In the genomic region with DNA sequence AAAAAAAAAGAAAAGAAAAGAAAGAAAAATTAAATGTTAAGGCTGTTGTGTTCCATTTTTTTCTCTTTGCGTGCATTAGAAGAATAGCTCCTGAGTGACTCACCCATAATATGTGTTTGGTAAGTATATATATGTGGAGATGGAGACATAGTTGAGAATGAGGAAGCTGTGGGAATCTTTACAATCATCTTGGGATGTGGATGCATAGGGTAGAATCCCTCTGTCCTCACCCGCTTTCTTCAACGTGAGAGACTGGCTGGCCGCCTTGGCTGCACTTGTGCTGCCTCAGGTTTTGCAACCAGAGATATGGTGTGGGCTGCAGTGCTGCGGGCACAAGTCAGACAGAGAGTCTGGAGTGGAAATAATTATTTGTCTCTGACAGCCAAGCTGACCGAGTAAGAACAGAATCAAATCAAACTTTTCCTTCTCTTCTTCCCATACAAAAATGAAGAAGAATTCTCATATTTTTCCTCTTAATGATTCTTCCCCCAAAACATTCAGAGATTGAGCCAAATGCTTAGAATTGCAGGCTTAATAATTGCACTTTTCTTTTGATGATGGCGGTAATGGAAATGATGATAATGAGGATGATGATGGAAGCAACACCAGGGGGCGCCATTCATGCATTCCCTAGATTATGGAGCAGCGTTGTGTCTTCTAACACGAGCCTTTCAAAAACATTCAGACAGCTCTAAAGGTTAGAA, we compare ENCODE assay signal across 8 cellular contexts.
DNase-seq lines count a peak whose midpoint lies in the region; ATAC-seq and TF ChIP-seq lines count a peak whose summit lies in the region.

No MANE protein-coding gene starts in this region.

- ATAC-seq in SK-N-SH treated with all-trans-retinoic acid at 6 μM for 48 hours (peak; percentile 59), GM19035 (IDR thresholded peaks at IDR 0.05; ENCODE audit: unreplicated experiment) (no peak), GM21825 (IDR thresholded peaks at IDR 0.05; ENCODE audit: unreplicated experiment) (no peak)

- intact Hi-C loops in head of caudate nucleus (cut with DNase I): no loop called here

- peak; percentile 13 for DNase-seq in NCI-H2227 (lab: John Stamatoyannopoulos, UW; ENCODE audit: unreplicated experiment)
- no peak for DNase-seq in NCI-H2227 treated with DMSO at 0.1 percent for 48 hours (lab: John Stamatoyannopoulos, UW)
- peak in 37 of 42 donors; percentile 7 to 79 (median 48) for DNase-seq in head of caudate nucleus
- DNase-seq in stimulated activated CD4-positive, alpha-beta T cell treated with anti-CD3 and anti-CD28 coated beads, Interleukin-4, amount 100 ng/mL, for 1 hour: peak; percentile 30
- DNase-seq in activated gamma-delta T cell treated with Interleukin-2 at 50 U/mL for 16 hours: no peak

TF ChIP-seq in SK-N-SH treated with all-trans-retinoic acid at 6 μM for 48 hours, 23 proteins besides CTCF, POLR2A, EP300 and RAD21:
- TF ChIP-seq CSDC2 (CRISPR knock-in tag; IDR thresholded peaks at IDR 0.05): no peak
- TF ChIP-seq RARB (CRISPR knock-in tag; IDR thresholded peaks at IDR 0.05): no peak
- no peak for TF ChIP-seq ESRRG (CRISPR knock-in tag; IDR thresholded peaks at IDR 0.05)
- TF ChIP-seq ZC3H10 (CRISPR knock-in tag; IDR thresholded peaks at IDR 0.05): no peak
- no peak for TF ChIP-seq ARNTL (CRISPR knock-in tag; IDR thresholded peaks at IDR 0.05; ENCODE audit: borderline replicate concordance, low read depth)

Comparison
In these comparisons a context has a peak if more than half of its experiments do, and no peak if none do; other contexts are left out.
1. DNase-seq: peak in NCI-H2227 (single experiment), head of caudate nucleus (37 of 42) and stimulated activated CD4-positive, alpha-beta T cell treated with anti-CD3 and anti-CD28 coated beads, Interleukin-4, amount 100 ng/mL, for 1 hour (single experiment); none in NCI-H2227 treated with DMSO at 0.1 percent for 48 hours (single experiment) and activated gamma-delta T cell treated with Interleukin-2 at 50 U/mL for 16 hours (single experiment).